Comparison of ENCODE assay signal across 1 cellular context in the genomic region with DNA sequence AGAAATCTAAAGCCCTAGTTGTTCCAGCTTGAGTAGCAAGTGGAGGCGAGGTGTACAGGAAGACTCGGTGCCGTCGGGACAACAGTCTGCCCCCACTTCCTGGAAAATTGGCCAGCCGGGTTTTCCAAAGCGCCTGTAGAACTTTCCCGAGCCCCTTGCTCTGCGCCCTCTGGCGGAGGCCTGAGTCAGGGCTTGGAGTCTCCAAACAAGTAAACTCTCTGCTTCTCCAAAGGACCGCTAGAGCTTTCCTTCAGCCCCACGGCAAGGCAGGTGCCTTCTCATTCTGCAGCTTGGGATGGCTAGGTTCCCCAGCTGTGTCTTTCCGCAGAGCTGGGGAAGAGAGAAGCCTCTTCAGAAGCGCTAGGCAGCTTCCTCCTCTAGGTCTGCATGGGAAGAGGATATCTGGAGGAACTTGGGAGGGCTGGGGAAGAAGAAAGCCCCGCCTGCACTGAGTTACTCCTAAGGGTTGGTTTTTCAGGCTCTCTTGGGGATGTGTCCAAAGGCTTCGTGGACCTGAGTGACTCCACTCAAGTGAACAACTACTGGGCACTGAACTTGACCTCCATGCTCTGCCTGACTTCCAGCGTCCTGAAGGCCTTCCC.
TF ChIP-seq lines count a peak whose summit lies in the region.

No MANE protein-coding gene starts in this region.

TF ChIP-seq in HepG2, 621 proteins besides CTCF, POLR2A, EP300 and RAD21 (continued from another document and continues in another):
- TF ChIP-seq, protein P1, sequence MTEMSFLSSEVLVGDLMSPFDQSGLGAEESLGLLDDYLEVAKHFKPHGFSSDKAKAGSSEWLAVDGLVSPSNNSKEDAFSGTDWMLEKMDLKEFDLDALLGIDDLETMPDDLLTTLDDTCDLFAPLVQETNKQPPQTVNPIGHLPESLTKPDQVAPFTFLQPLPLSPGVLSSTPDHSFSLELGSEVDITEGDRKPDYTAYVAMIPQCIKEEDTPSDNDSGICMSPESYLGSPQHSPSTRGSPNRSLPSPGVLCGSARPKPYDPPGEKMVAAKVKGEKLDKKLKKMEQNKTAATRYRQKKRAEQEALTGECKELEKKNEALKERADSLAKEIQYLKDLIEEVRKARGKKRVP (CRISPR knock-in tag; IDR thresholded peaks at IDR 0.05): 0 out of 4 replicates have a peak, but pooled peaks of 1 of the 2 experiments have one; percentile 20
- TF ChIP-seq SMAD9 (CRISPR knock-in tag; IDR thresholded peaks at IDR 0.05) (no peak), MED8 (CRISPR knock-in tag; IDR thresholded peaks at IDR 0.05; ENCODE audit: insufficient replicate concordance) (no peak), NFE2L2 (IDR thresholded peaks at IDR 0.05; ENCODE audit: low read length) (no peak), ZNF143 (CRISPR knock-in tag; IDR thresholded peaks at IDR 0.05) (no peak), FIP1L1 (IDR thresholded peaks at IDR 0.05; ENCODE audit: borderline replicate concordance, insufficient read depth, low read depth, low read length) (no peak), SNRNP70 (IDR thresholded peaks at IDR 0.05; ENCODE audit: low read depth, low read length) (no peak), ZNF557 (CRISPR knock-in tag; IDR thresholded peaks at IDR 0.05) (no peak), GFI1 (CRISPR knock-in tag; IDR thresholded peaks at IDR 0.05; ENCODE audit: borderline replicate concordance) (no peak), HMG20A (CRISPR knock-in tag; IDR thresholded peaks at IDR 0.05; ENCODE audit: borderline replicate concordance) (no peak), FOXM1 (CRISPR knock-in tag; IDR thresholded peaks at IDR 0.05) (no peak), ZNF703 (CRISPR knock-in tag; IDR thresholded peaks at IDR 0.05; ENCODE audit: borderline replicate concordance) (peak; percentile 89), ZNF883 (CRISPR knock-in tag; IDR thresholded peaks at IDR 0.05; ENCODE audit: not compliant biosample characterization) (peak; percentile 60), MTA1 (CRISPR knock-in tag; IDR thresholded peaks at IDR 0.05; ENCODE audit: borderline replicate concordance) (no peak; the same call in 1 of the 2 replicates), MTF2 (CRISPR knock-in tag; IDR thresholded peaks at IDR 0.05; ENCODE audit: borderline replicate concordance) (no peak; the same call in 1 of the 2 replicates), ATF7-NPFF (CRISPR knock-in tag; IDR thresholded peaks at IDR 0.05; ENCODE audit: low read depth) (no peak; the same call in 1 of the 2 replicates), ZMYM2 (CRISPR knock-in tag; IDR thresholded peaks at IDR 0.05) (no peak), ZNF460 (CRISPR knock-in tag; IDR thresholded peaks at IDR 0.05; ENCODE audit: borderline replicate concordance) (no peak), ZNF44 (CRISPR knock-in tag; IDR thresholded peaks at IDR 0.05) (no peak), KDM3A (CRISPR knock-in tag; IDR thresholded peaks at IDR 0.05; ENCODE audit: low read depth) (no peak; the same call in 1 of the 2 replicates), KMT2A (CRISPR knock-in tag; IDR thresholded peaks at IDR 0.05) (no peak), ARNT (IDR thresholded peaks at IDR 0.05) (no peak), NCOA1 (CRISPR knock-in tag; IDR thresholded peaks at IDR 0.05) (peak; percentile 15; the same call in 1 of the 2 replicates), ZNF766 (CRISPR knock-in tag; IDR thresholded peaks at IDR 0.05; ENCODE audit: borderline replicate concordance) (no peak; the same call in 1 of the 2 replicates), NR1H2 (CRISPR knock-in tag; IDR thresholded peaks at IDR 0.05; ENCODE audit: borderline replicate concordance, low read depth) (no peak)
- TF ChIP-seq, protein P2, sequence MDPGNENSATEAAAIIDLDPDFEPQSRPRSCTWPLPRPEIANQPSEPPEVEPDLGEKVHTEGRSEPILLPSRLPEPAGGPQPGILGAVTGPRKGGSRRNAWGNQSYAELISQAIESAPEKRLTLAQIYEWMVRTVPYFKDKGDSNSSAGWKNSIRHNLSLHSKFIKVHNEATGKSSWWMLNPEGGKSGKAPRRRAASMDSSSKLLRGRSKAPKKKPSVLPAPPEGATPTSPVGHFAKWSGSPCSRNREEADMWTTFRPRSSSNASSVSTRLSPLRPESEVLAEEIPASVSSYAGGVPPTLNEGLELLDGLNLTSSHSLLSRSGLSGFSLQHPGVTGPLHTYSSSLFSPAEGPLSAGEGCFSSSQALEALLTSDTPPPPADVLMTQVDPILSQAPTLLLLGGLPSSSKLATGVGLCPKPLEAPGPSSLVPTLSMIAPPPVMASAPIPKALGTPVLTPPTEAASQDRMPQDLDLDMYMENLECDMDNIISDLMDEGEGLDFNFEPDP (CRISPR knock-in tag; conservative IDR thresholded peaks at IDR 0.05): 0 out of 2 replicates have a peak, but pooled peaks have one; percentile 19
- TF ChIP-seq, protein P3, sequence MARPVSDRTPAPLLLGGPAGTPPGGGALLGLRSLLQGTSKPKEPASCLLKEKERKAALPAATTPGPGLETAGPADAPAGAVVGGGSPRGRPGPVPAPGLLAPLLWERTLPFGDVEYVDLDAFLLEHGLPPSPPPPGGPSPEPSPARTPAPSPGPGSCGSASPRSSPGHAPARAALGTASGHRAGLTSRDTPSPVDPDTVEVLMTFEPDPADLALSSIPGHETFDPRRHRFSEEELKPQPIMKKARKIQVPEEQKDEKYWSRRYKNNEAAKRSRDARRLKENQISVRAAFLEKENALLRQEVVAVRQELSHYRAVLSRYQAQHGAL (CRISPR knock-in tag; IDR thresholded peaks at IDR 0.05; ENCODE audit: not compliant biosample characterization): no peak
- TF ChIP-seq, protein P4, sequence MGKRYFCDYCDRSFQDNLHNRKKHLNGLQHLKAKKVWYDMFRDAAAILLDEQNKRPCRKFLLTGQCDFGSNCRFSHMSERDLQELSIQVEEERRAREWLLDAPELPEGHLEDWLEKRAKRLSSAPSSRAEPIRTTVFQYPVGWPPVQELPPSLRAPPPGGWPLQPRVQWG (CRISPR knock-in tag; IDR thresholded peaks at IDR 0.05; ENCODE audit: borderline replicate concordance, low read depth): no peak
- TF ChIP-seq, protein P5, sequence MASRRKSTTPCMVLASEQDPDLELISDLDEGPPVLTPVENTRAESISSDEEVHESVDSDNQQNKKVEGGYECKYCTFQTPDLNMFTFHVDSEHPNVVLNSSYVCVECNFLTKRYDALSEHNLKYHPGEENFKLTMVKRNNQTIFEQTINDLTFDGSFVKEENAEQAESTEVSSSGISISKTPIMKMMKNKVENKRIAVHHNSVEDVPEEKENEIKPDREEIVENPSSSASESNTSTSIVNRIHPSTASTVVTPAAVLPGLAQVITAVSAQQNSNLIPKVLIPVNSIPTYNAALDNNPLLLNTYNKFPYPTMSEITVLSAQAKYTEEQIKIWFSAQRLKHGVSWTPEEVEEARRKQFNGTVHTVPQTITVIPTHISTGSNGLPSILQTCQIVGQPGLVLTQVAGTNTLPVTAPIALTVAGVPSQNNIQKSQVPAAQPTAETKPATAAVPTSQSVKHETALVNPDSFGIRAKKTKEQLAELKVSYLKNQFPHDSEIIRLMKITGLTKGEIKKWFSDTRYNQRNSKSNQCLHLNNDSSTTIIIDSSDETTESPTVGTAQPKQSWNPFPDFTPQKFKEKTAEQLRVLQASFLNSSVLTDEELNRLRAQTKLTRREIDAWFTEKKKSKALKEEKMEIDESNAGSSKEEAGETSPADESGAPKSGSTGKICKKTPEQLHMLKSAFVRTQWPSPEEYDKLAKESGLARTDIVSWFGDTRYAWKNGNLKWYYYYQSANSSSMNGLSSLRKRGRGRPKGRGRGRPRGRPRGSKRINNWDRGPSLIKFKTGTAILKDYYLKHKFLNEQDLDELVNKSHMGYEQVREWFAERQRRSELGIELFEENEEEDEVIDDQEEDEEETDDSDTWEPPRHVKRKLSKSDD (CRISPR knock-in tag; IDR thresholded peaks at IDR 0.05; ENCODE audit: low read depth): no peak
- TF ChIP-seq, protein P6, sequence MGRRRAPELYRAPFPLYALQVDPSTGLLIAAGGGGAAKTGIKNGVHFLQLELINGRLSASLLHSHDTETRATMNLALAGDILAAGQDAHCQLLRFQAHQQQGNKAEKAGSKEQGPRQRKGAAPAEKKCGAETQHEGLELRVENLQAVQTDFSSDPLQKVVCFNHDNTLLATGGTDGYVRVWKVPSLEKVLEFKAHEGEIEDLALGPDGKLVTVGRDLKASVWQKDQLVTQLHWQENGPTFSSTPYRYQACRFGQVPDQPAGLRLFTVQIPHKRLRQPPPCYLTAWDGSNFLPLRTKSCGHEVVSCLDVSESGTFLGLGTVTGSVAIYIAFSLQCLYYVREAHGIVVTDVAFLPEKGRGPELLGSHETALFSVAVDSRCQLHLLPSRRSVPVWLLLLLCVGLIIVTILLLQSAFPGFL (CRISPR knock-in tag; IDR thresholded peaks at IDR 0.05): no peak
- TF ChIP-seq, protein P7, sequence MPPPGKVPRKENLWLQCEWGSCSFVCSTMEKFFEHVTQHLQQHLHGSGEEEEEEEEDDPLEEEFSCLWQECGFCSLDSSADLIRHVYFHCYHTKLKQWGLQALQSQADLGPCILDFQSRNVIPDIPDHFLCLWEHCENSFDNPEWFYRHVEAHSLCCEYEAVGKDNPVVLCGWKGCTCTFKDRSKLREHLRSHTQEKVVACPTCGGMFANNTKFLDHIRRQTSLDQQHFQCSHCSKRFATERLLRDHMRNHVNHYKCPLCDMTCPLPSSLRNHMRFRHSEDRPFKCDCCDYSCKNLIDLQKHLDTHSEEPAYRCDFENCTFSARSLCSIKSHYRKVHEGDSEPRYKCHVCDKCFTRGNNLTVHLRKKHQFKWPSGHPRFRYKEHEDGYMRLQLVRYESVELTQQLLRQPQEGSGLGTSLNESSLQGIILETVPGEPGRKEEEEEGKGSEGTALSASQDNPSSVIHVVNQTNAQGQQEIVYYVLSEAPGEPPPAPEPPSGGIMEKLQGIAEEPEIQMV (CRISPR knock-in tag; IDR thresholded peaks at IDR 0.05; ENCODE audit: low read depth): no peak
- TF ChIP-seq, protein P8, sequence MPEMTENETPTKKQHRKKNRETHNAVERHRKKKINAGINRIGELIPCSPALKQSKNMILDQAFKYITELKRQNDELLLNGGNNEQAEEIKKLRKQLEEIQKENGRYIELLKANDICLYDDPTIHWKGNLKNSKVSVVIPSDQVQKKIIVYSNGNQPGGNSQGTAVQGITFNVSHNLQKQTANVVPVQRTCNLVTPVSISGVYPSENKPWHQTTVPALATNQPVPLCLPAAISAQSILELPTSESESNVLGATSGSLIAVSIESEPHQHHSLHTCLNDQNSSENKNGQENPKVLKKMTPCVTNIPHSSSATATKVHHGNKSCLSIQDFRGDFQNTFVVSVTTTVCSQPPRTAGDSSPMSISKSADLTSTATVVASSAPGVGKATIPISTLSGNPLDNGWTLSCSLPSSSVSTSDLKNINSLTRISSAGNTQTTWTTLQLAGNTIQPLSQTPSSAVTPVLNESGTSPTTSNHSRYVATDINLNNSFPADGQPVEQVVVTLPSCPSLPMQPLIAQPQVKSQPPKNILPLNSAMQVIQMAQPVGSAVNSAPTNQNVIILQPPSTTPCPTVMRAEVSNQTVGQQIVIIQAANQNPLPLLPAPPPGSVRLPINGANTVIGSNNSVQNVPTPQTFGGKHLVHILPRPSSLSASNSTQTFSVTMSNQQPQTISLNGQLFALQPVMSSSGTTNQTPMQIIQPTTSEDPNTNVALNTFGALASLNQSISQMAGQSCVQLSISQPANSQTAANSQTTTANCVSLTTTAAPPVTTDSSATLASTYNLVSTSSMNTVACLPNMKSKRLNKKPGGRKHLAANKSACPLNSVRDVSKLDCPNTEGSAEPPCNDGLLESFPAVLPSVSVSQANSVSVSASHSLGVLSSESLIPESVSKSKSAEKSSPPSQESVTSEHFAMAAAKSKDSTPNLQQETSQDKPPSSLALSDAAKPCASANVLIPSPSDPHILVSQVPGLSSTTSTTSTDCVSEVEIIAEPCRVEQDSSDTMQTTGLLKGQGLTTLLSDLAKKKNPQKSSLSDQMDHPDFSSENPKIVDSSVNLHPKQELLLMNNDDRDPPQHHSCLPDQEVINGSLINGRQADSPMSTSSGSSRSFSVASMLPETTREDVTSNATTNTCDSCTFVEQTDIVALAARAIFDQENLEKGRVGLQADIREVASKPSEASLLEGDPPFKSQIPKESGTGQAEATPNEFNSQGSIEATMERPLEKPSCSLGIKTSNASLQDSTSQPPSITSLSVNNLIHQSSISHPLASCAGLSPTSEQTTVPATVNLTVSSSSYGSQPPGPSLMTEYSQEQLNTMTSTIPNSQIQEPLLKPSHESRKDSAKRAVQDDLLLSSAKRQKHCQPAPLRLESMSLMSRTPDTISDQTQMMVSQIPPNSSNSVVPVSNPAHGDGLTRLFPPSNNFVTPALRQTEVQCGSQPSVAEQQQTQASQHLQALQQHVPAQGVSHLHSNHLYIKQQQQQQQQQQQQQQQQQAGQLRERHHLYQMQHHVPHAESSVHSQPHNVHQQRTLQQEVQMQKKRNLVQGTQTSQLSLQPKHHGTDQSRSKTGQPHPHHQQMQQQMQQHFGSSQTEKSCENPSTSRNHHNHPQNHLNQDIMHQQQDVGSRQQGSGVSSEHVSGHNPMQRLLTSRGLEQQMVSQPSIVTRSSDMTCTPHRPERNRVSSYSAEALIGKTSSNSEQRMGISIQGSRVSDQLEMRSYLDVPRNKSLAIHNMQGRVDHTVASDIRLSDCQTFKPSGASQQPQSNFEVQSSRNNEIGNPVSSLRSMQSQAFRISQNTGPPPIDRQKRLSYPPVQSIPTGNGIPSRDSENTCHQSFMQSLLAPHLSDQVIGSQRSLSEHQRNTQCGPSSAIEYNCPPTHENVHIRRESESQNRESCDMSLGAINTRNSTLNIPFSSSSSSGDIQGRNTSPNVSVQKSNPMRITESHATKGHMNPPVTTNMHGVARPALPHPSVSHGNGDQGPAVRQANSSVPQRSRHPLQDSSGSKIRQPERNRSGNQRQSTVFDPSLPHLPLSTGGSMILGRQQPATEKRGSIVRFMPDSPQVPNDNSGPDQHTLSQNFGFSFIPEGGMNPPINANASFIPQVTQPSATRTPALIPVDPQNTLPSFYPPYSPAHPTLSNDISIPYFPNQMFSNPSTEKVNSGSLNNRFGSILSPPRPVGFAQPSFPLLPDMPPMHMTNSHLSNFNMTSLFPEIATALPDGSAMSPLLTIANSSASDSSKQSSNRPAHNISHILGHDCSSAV (CRISPR knock-in tag; IDR thresholded peaks at IDR 0.05; ENCODE audit: borderline replicate concordance): no peak
- TF ChIP-seq, protein P9, sequence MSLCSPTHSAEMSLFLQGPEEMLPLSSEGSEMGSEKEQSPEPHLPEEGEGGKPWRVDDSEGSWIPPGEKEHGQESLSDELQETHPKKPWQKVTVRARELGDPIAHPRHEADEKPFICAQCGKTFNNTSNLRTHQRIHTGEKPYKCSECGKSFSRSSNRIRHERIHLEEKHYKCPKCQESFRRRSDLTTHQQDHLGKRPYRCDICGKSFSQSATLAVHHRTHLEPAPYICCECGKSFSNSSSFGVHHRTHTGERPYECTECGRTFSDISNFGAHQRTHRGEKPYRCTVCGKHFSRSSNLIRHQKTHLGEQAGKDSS (CRISPR knock-in tag; IDR thresholded peaks at IDR 0.05; ENCODE audit: borderline replicate concordance, low read depth): no peak
- TF ChIP-seq, protein P10, sequence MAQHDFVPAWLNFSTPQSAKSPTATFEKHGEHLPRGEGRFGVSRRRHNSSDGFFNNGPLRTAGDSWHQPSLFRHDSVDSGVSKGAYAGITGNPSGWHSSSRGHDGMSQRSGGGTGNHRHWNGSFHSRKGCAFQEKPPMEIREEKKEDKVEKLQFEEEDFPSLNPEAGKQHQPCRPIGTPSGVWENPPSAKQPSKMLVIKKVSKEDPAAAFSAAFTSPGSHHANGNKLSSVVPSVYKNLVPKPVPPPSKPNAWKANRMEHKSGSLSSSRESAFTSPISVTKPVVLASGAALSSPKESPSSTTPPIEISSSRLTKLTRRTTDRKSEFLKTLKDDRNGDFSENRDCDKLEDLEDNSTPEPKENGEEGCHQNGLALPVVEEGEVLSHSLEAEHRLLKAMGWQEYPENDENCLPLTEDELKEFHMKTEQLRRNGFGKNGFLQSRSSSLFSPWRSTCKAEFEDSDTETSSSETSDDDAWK (CRISPR knock-in tag; IDR thresholded peaks at IDR 0.05): no peak
